Comparison of ENCODE assay signal across 8 cellular contexts in the genomic region with DNA sequence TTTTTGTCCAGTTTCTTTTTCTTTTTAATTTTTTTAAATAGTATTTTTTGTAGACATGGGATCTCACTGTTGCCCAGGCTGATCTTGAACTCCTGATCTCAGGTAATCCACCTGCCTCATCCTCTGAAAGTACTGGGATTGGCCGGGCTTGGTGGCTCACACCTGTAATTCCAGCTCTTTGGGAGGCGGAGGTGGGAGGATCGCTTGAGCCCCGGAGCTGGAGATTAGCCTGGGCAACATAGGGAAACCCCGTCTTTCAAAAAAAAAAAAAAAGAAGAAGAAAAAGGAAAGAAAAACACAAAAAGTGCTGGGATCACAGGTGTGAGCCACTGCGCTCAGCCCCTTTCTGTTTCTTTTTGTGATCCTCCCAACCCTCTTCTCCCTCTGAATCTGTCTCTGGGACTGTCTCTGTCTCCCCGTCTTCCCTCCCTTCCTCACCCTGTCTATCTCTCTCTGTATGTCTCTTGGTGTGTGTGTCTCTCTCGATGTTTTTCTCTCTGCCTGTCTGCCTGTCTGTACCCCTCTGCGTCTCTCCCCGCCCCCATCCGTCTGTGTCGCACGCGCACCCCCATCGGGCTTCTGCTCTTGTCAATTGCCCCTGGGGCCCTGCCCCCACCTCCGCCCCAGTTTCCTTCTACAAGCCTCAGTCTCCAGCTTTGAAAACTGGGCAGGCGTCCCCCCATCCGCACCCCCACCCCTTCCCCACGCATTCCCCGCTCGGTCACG. TPM values are rescaled to one million over a fixed set of nuclear protein-coding genes. Genes with fewer than 3 reads are reported as not detected.
A peak's percentile ranks its signal among the peaks of the same experiment; 100 is the strongest.
DNase-seq lines count a peak whose midpoint lies in the region; ATAC-seq and TF ChIP-seq lines count a peak whose summit lies in the region.

No MANE protein-coding gene starts in this region.

- CTCF ChIA-PET in activated CD8-positive, alpha-beta T cell treated with anti-CD3 and anti-CD28 coated beads, Interleukin-2, amount 10 ng/mL, durations not matched to agents 7 days and 5 days (lab: Charles Lee): interaction anchor here (0.5 to 4.6 kb wide), 4 partner anchors 9 to 145 kb away, joined by 3 to 50 read pairs (median 4); partner anchors contain the start of genes MED29 and PAF1

- WGBS in tibial nerve, 2 donors: 16 to 19% methylated on average over 19 to 21 of the region's 22 CpGs

- H3K9me3 Mint-ChIP-seq in activated CD8-positive, alpha-beta T cell treated with anti-CD3 and anti-CD28 coated beads, Interleukin-2, amount 10 ng/mL, durations not matched to agents 7 days and 5 days (ENCODE audit: insufficient read depth): no peaks in the 10 kb centered on the region
- H3K9me3 Mint-ChIP-seq in osteocyte (ENCODE audit: unreplicated experiment): no peaks in the 10 kb centered on the region

- TF ChIP-seq CTCF in AG09309 (IDR thresholded peaks at IDR 0.05; ENCODE audit: control insufficient read depth, insufficient read depth, low read depth, low read length, missing control alignments) (no peak), LNCaP clone FGC (IDR thresholded peaks at IDR 0.05; ENCODE audit: control insufficient read depth, extremely low read depth, insufficient read depth) (no peak), osteocyte (IDR thresholded peaks at IDR 0.05) (no peak), tibial nerve (IDR thresholded peaks at IDR 0.05) (no peak)

- POLR2A ChIA-PET in activated CD8-positive, alpha-beta T cell treated with anti-CD3 and anti-CD28 coated beads, Interleukin-2, amount 10 ng/mL, durations not matched to agents 7 days and 5 days (lab: Charles Lee): interaction anchor here (1.1 to 4.1 kb wide), 7 partner anchors 8 to 133 kb away, joined by 3 to 100 read pairs (median 6); partner anchors contain the start of genes EID2, GMFG, MED29 and PAF1

- no peaks in the 10 kb centered on the region for H3K27me3 Mint-ChIP-seq in activated CD8-positive, alpha-beta T cell treated with anti-CD3 and anti-CD28 coated beads, Interleukin-2, amount 10 ng/mL, durations not matched to agents 7 days and 5 days (ENCODE audit: low read depth)
- no peaks in the 10 kb centered on the region for H3K27me3 Mint-ChIP-seq in osteocyte (ENCODE audit: unreplicated experiment)

- H3K36me3 ChIP-seq in tibial nerve: peaks cover 10 to 22% (median 18%) of the 10 kb centered on the region in 3 donors

- peak; percentile 4 for ATAC-seq in activated CD8-positive, alpha-beta T cell treated with anti-CD3 and anti-CD28 coated beads, Interleukin-2, amount 10 ng/mL, durations not matched to agents 7 days and 5 days

- peaks cover 60% of the 10 kb centered on the region for H3K4me1 Mint-ChIP-seq in activated CD8-positive, alpha-beta T cell treated with anti-CD3 and anti-CD28 coated beads, Interleukin-2, amount 10 ng/mL, durations not matched to agents 7 days and 5 days (ENCODE audit: low read depth)
- peaks cover 65% of the 10 kb centered on the region for H3K4me1 Mint-ChIP-seq in osteocyte (ENCODE audit: unreplicated experiment)

- peak overlapping the region; percentile 84 for H3K27ac Mint-ChIP-seq in activated CD8-positive, alpha-beta T cell treated with anti-CD3 and anti-CD28 coated beads, Interleukin-2, amount 10 ng/mL, durations not matched to agents 7 days and 5 days
- H3K27ac Mint-ChIP-seq in osteocyte (ENCODE audit: unreplicated experiment): peak overlapping the region; percentile 100

- H3K27ac ChIP-seq in epithelial cell of prostate: peak overlapping the region; percentile 100
- peak overlapping the region; percentile 94 to 100 (median 100) for H3K27ac ChIP-seq in tibial nerve

- peaks cover 30% of the 10 kb centered on the region for H3K36me3 Mint-ChIP-seq in activated CD8-positive, alpha-beta T cell treated with anti-CD3 and anti-CD28 coated beads, Interleukin-2, amount 10 ng/mL, durations not matched to agents 7 days and 5 days (ENCODE audit: low read depth)
- peaks cover 13% of the 10 kb centered on the region for H3K36me3 Mint-ChIP-seq in osteocyte (ENCODE audit: unreplicated experiment)

- no peak for DNase-seq in AG09309 (ENCODE audit: low read depth)
- no peak for DNase-seq in LNCaP clone FGC (ENCODE audit: low read depth)
- DNase-seq in activated CD8-positive, alpha-beta T cell treated with anti-CD3 and anti-CD28 coated beads, Interleukin-2, amount 10 ng/mL, durations not matched to agents 7 days and 5 days: peak; percentile 92
- DNase-seq in epithelial cell of prostate (ENCODE audit: low read depth, low spot score): no peak
- no peak for DNase-seq in osteocyte (ENCODE audit: extremely low spot score, unreplicated experiment)
- peak in 1 of 2 donors; percentile 82 for DNase-seq in tibial nerve (ENCODE audit: low spot score in 2 of 2)
- DNase-seq in NCI-H1105 treated with DMSO at 0.1 percent for 48 hours (lab: John Stamatoyannopoulos, UW): no peak
- DNase-seq in mucosa of gallbladder (ENCODE audit: low spot score): no peak

- H3K4me3 ChIP-seq in AG09309 (ENCODE audit: control insufficient read depth, low read depth, low read length) (peak overlapping the region; percentile 88), LNCaP clone FGC (ENCODE audit: low read depth, low read length) (peak overlapping the region; percentile 98), tibial nerve (peak overlapping the region; percentile 66 to 98 (median 88))

- TF ChIP-seq POLR2A in tibial nerve (IDR thresholded peaks at IDR 0.05): peak in 1 of 2 donors; percentile 2

- H3K4me1 ChIP-seq in tibial nerve: peaks cover 4 to 56% (median 49%) of the 10 kb centered on the region in 4 donors

- H3K27me3 ChIP-seq in tibial nerve: peaks cover 0 to 3% of the 10 kb centered on the region in 2 donors

- no peak for TF ChIP-seq EP300 in tibial nerve (IDR thresholded peaks at IDR 0.05)

- H3K9me3 ChIP-seq in tibial nerve: no peaks in the 10 kb centered on the region

- H3K4me3 Mint-ChIP-seq in activated CD8-positive, alpha-beta T cell treated with anti-CD3 and anti-CD28 coated beads, Interleukin-2, amount 10 ng/mL, durations not matched to agents 7 days and 5 days: peak overlapping the region; percentile 74
- peak overlapping the region; percentile 83 for H3K4me3 Mint-ChIP-seq in osteocyte (ENCODE audit: unreplicated experiment)

RNA-seq across cellular contexts. Expression of gene ZFP36, which starts 0.6 kb away (rescaled TPM):
- 10 to 100 TPM; 72.4 to 91.4 TPM for total RNA-seq in activated CD8-positive, alpha-beta T cell treated with anti-CD3 and anti-CD28 coated beads, Interleukin-2, amount 10 ng/mL, durations not matched to agents 7 days and 5 days
- total RNA-seq in osteocyte: 81.5 and 105 TPM in 2 replicates
- 100 to 1,000 TPM; 125 to 274 (median 178) TPM for total RNA-seq in tibial nerve
- 180 TPM for total RNA-seq in mucosa of gallbladder

RNA-seq across cellular contexts. Expression of gene PLEKHG2, which starts 6.4 kb away (rescaled TPM):
- 10 to 100 TPM; 64.4 to 68.5 TPM for total RNA-seq in activated CD8-positive, alpha-beta T cell treated with anti-CD3 and anti-CD28 coated beads, Interleukin-2, amount 10 ng/mL, durations not matched to agents 7 days and 5 days
- 131 and 150 TPM in 2 replicates for total RNA-seq in osteocyte
- total RNA-seq in tibial nerve: 10 to 100 TPM; 20.1 to 62.1 (median 35.6) TPM
- total RNA-seq in mucosa of gallbladder: 41.8 TPM

RNA-seq across cellular contexts. Expression of gene MED29, which starts 14.9 kb away (rescaled TPM):
- 10 to 100 TPM; 32.6 to 39.3 TPM for total RNA-seq in activated CD8-positive, alpha-beta T cell treated with anti-CD3 and anti-CD28 coated beads, Interleukin-2, amount 10 ng/mL, durations not matched to agents 7 days and 5 days
- 37.1 and 38.7 TPM in 2 replicates for total RNA-seq in osteocyte
- 10 to 100 TPM; 32.9 to 52.5 (median 37.6) TPM for total RNA-seq in tibial nerve
- total RNA-seq in mucosa of gallbladder: 46.0 TPM

RNA-seq across cellular contexts. Expression of gene PAF1, which starts 15.2 kb away (rescaled TPM):
- 10 to 100 TPM; 48.2 to 48.9 TPM for total RNA-seq in activated CD8-positive, alpha-beta T cell treated with anti-CD3 and anti-CD28 coated beads, Interleukin-2, amount 10 ng/mL, durations not matched to agents 7 days and 5 days
- total RNA-seq in osteocyte (45.6 and 45.9 TPM in 2 replicates), tibial nerve (10 to 100 TPM; 30.8 to 48.3 (median 44.3) TPM), mucosa of gallbladder (50.5 TPM)

RNA-seq across cellular contexts. Expression of gene RPS16, which starts 29.7 kb away (rescaled TPM):
- 1,000 to 10,000 TPM; 2,100 to 2,157 TPM for total RNA-seq in activated CD8-positive, alpha-beta T cell treated with anti-CD3 and anti-CD28 coated beads, Interleukin-2, amount 10 ng/mL, durations not matched to agents 7 days and 5 days
- 1,827 and 1,860 TPM in 2 replicates for total RNA-seq in osteocyte
- 1,000 to 10,000 TPM; 1,048 to 1,762 (median 1,462) TPM for total RNA-seq in tibial nerve
- 1,378 TPM for total RNA-seq in mucosa of gallbladder
